8 cellular contexts compared by ENCODE assay signal in genomic region chr17:17823433-17824118, GRCh38. TPM values are rescaled to one million over a fixed set of nuclear protein-coding genes. Genes with fewer than 3 reads are reported as not detected.
DNase-seq lines count a peak whose midpoint lies in the region; ATAC-seq and TF ChIP-seq lines count a peak whose summit lies in the region.

No MANE protein-coding gene starts in this region.

- H3K36me3 ChIP-seq in KOPT-K1 (ENCODE audit: insufficient read depth, low read length) (peaks cover 32% of the 10 kb centered on the region), neuronal stem cell (replicated peaks in 1 of 2; ENCODE audit: control insufficient read depth in 2 of 2, insufficient read depth in 2 of 2, low read length in 2 of 2) (peaks cover 18 to 23% of the 10 kb centered on the region in 2 donors)

- TF ChIP-seq CTCF in foreskin keratinocyte (conservative IDR thresholded peaks at IDR 0.05): no peak

- peak overlapping the region; percentile 44 for H3K9ac ChIP-seq in neuronal stem cell (ENCODE audit: low read depth, low read length, poor library complexity)

- H3K4me1 ChIP-seq in foreskin keratinocyte (peaks cover 25% of the 10 kb centered on the region), neuronal stem cell (ENCODE audit: control insufficient read depth in 2 of 2, insufficient read depth in 1 of 2, low read depth in 1 of 2, low read length in 2 of 2) (peaks cover 35 to 57% of the 10 kb centered on the region in 2 donors)

- H2BK12ac ChIP-seq in neuronal stem cell (ENCODE audit: low read length): peak overlapping the region; percentile 53

- H2AK5ac ChIP-seq in neuronal stem cell (ENCODE audit: low read depth, low read length): peak overlapping the region; percentile 87

- peak overlapping the region; percentile 93 for H2BK5ac ChIP-seq in neuronal stem cell (ENCODE audit: low read length)

- peak overlapping the region; percentile 76 for H2BK15ac ChIP-seq in neuronal stem cell (ENCODE audit: low read length)

- no CpG with 5 or more reads among the region's 69 CpGs for WGBS in neuronal stem cell (ENCODE audit: extremely low coverage in 2 of 2, insufficient read length in 2 of 2, insufficient replicate concordance in 1 of 2), 2 donors

- peak overlapping the region; percentile 60 for H4K91ac ChIP-seq in neuronal stem cell (ENCODE audit: low read depth, low read length, poor library complexity)

- H3K27me3 ChIP-seq in foreskin keratinocyte: no peaks in the 10 kb centered on the region
- H3K27me3 ChIP-seq in neuronal stem cell (ENCODE audit: control insufficient read depth in 3 of 3, insufficient read depth in 3 of 3, low read depth in 1 of 3, low read length in 3 of 3): no peaks in the 10 kb centered on the region

- H3K4me2 ChIP-seq in neuronal stem cell (ENCODE audit: insufficient read depth, low read length, poor library complexity, severe bottlenecking): peak overlapping the region; percentile 89

- peak overlapping the region; percentile 95 for H3K18ac ChIP-seq in neuronal stem cell (ENCODE audit: low read length)

- peaks cover 34% of the 10 kb centered on the region for H3K79me1 ChIP-seq in neuronal stem cell (ENCODE audit: low read depth, low read length)

- H4K8ac ChIP-seq in neuronal stem cell (ENCODE audit: low read depth, low read length): no peak overlapping the region

- H3K9me3 ChIP-seq in KOPT-K1 (ENCODE audit: insufficient read depth, low read length, poor library complexity, severe bottlenecking) (no peaks in the 10 kb centered on the region), neuronal stem cell (replicated peaks in 1 of 2; ENCODE audit: control insufficient read depth in 2 of 2, insufficient read depth in 1 of 2, low read depth in 1 of 2, low read length in 2 of 2) (no peaks in the 10 kb centered on the region)

- H3K27ac ChIP-seq in KOPT-K1 (ENCODE audit: low read depth, low read length, poor library complexity, severe bottlenecking) (peak overlapping the region; percentile 98), foreskin keratinocyte (peak overlapping the region; percentile 91), neuronal stem cell (replicated peaks; ENCODE audit: low read length) (peak overlapping the region; percentile 68), temporal lobe (ENCODE audit: low read depth, low read length) (peak overlapping the region; percentile 96)

- ATAC-seq in GM21723 (IDR thresholded peaks at IDR 0.05; ENCODE audit: unreplicated experiment) (peak; percentile 75), foreskin keratinocyte (peak; percentile 80)

- H2AFZ ChIP-seq in neuronal stem cell (ENCODE audit: low read length): peak overlapping the region; percentile 78

- H2BK120ac ChIP-seq in neuronal stem cell (ENCODE audit: low read depth, low read length): peak overlapping the region; percentile 75

- peak overlapping the region; percentile 54 to 75 for H3K4me3 ChIP-seq in neuronal stem cell (ENCODE audit: low read length in 2 of 2)

- DNase-seq in ELF-1 (ENCODE audit: low read depth, low spot score): peak; percentile 92
- DNase-seq in SHP77 (lab: John Stamatoyannopoulos, UW): peak; percentile 94 to 99
- peak; percentile 72 for DNase-seq in activated gamma-delta T cell treated with Interleukin-2 at 50 U/mL for 16 hours
- peak in 1 of 2 donors; percentile 75 for DNase-seq in foreskin keratinocyte
- DNase-seq in neuronal stem cell (ENCODE audit: low spot score): peak; percentile 89

- H3K4ac ChIP-seq in neuronal stem cell (ENCODE audit: low read length): peak overlapping the region; percentile 54

- peak overlapping the region; percentile 43 for H3K14ac ChIP-seq in neuronal stem cell (ENCODE audit: low read length)

- peak overlapping the region; percentile 11 for H3K23ac ChIP-seq in neuronal stem cell (ENCODE audit: low read depth, low read length, poor library complexity)

RNA-seq across cellular contexts. Expression of gene SREBF1, which starts 13.2 kb away (rescaled TPM):
- total RNA-seq in foreskin keratinocyte (113 and 118 TPM in 2 replicates), temporal lobe (13.3 TPM)
- 67.3 and 72.1 TPM in 2 replicates for polyA plus RNA-seq in foreskin keratinocyte
- polyA plus RNA-seq in neuronal stem cell (2013, experiment 1 of 2): 57.8 TPM
- 61.7 TPM for polyA plus RNA-seq in neuronal stem cell (2013, experiment 2 of 2)
